In the genomic region with DNA sequence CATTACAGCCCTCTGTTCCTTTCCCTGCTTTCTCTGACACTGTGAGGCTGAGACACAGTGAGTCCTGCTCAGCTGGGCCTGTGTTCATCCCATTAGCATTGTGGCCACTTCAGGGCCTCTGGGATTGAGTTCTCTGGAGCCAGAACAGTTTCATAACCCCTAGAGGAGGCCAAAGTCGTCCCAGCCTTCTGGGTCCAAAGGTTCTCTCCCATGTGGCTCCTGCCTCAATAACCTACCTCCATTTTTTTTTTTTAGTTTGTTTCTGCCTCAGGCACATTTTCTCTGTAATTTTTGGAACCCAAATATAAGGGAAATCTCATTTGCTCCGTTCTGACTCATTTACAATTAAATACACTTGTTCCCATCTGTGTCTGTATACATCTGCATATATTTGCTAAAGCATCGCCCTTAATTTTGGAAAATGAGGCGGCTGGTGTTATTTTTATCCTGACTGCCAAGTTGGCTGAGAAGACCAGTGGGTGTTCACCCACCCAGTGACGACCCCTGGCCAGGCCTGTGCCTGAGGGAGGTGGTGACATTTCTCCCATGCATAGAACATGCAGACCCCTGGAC, we compare ENCODE assay signal across 7 cellular contexts. TPM values are rescaled to one million over a fixed set of nuclear protein-coding genes. Genes with fewer than 3 reads are reported as not detected.
A peak's percentile ranks its signal among the peaks of the same experiment; 100 is the strongest.
DNase-seq lines count a peak whose midpoint lies in the region; ATAC-seq and TF ChIP-seq lines count a peak whose summit lies in the region.

No MANE protein-coding gene starts in this region.

- peaks cover 42% of the 10 kb centered on the region for H3K4me1 Mint-ChIP-seq in mesothelial cell of epicardium
- peaks cover 22% of the 10 kb centered on the region for H3K4me1 Mint-ChIP-seq in activated naive CD8-positive, alpha-beta T cell treated with anti-CD3 and anti-CD28 coated beads for 36 hours

- H3K36me3 Mint-ChIP-seq in mesothelial cell of epicardium, result no peaks in the 10 kb centered on the region
- H3K36me3 Mint-ChIP-seq in activated naive CD8-positive, alpha-beta T cell treated with anti-CD3 and anti-CD28 coated beads for 36 hours, result no peaks in the 10 kb centered on the region

- H3K36me3 ChIP-seq in thyroid gland, result no peaks in the 10 kb centered on the region

- H3K27ac ChIP-seq in epithelial cell of prostate (peak overlapping the region; percentile 51), thyroid gland (peak overlapping the region in 2 of 3 donors; percentile 25 to 47)

- WGBS in thyroid gland, 2 donors, result 78 to 84% methylated on average over 5 of the region's 5 CpGs

- H3K9me3 Mint-ChIP-seq in mesothelial cell of epicardium, result no peaks in the 10 kb centered on the region
- H3K9me3 Mint-ChIP-seq in activated naive CD8-positive, alpha-beta T cell treated with anti-CD3 and anti-CD28 coated beads for 36 hours, result no peaks in the 10 kb centered on the region

- H3K4me1 ChIP-seq in thyroid gland, result peaks cover 9 to 16% of the 10 kb centered on the region in 2 donors

- no peaks in the 10 kb centered on the region for H3K9me3 ChIP-seq in thyroid gland

- no peaks in the 10 kb centered on the region for H3K27me3 ChIP-seq in thyroid gland

- H3K4me3 Mint-ChIP-seq in mesothelial cell of epicardium, result peak overlapping the region; percentile 20
- H3K4me3 Mint-ChIP-seq in activated naive CD8-positive, alpha-beta T cell treated with anti-CD3 and anti-CD28 coated beads for 36 hours, result no peak overlapping the region

- TF ChIP-seq POLR2A in thyroid gland (IDR thresholded peaks at IDR 0.05), result no peak

- H3K4me3 ChIP-seq in thyroid gland (replicated peaks in 1 of 3), result no peak overlapping the region

- H3K27me3 Mint-ChIP-seq in mesothelial cell of epicardium (ENCODE audit: low read depth), result no peaks in the 10 kb centered on the region
- H3K27me3 Mint-ChIP-seq in activated naive CD8-positive, alpha-beta T cell treated with anti-CD3 and anti-CD28 coated beads for 36 hours, result peaks cover 85% of the 10 kb centered on the region

- peak; percentile 89 for DNase-seq in NCI-H69 (lab: John Stamatoyannopoulos, UW)
- DNase-seq in epithelial cell of prostate (ENCODE audit: low read depth, low spot score), result no peak
- no peak for DNase-seq in mesothelial cell of epicardium (ENCODE audit: low spot score in 2 of 2, unreplicated experiment in 2 of 2)
- DNase-seq in thyroid gland, result peak in 1 of 2 donors; percentile 12
- DNase-seq in HCEC 1CT, result no peak
- DNase-seq in activated naive CD8-positive, alpha-beta T cell treated with anti-CD3 and anti-CD28 coated beads for 36 hours, result no peak

- peak overlapping the region; percentile 96 for H3K27ac Mint-ChIP-seq in mesothelial cell of epicardium
- H3K27ac Mint-ChIP-seq in activated naive CD8-positive, alpha-beta T cell treated with anti-CD3 and anti-CD28 coated beads for 36 hours, result no peak overlapping the region

- TF ChIP-seq CTCF in mesothelial cell of epicardium (IDR thresholded peaks at IDR 0.05; ENCODE audit: unreplicated experiment) (no peak), thyroid gland (IDR thresholded peaks at IDR 0.05) (no peak)

- intact Hi-C loops in thyroid gland (cut with DNase I), result no loop called here

- no peak for ATAC-seq in HG02678 (IDR thresholded peaks at IDR 0.05; ENCODE audit: unreplicated experiment)

RNA-seq across cellular contexts. Expression of gene CTNNA1, which starts 27.3 kb away (rescaled TPM):
- total RNA-seq in mesothelial cell of epicardium, result 397 to 427 TPM (median 416 TPM) in 3 replicates
- 100 to 1,000 TPM; 256 to 405 (median 341) TPM for total RNA-seq in thyroid gland
- 10 to 100 TPM; 58.1 to 69.7 TPM for total RNA-seq in activated naive CD8-positive, alpha-beta T cell treated with anti-CD3 and anti-CD28 coated beads for 36 hours
